In the genomic region with DNA sequence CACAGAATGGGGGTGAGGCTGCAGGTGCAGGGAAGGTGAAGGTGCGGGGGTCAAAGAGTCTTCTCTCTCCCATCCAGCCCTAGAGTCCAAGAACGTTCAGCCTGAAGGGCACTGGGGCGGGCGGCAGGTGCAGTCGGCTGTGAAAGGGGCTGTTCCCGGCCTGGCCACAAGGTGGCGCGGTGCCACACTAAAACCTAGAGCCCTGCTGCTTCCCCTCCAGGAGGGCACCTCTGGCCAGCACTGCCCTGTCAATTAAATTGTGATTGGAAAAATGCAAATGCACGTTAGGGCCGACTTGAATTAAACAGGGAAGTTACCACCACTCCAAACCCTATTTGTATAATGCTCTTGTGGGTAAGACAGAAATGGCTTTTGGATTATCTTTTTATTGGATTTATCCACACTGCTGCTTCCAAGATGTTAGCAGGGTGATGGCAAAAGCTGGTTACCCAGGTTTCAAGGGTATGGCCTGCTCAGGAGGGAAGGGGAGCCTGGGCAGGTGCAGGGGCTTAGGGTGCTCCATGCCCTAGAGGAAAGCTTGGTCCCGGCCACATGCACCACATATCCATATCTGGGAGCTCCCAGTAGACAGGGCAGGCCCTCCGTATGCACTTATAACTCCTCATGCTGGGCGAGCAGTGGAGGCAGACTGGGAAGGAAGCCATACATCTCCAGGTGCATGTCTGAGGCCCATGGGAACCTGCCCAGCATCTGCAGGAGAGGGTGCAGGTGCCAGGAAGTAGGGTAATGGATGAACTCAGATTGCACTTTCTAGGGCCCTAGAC, we compare ENCODE assay signal across 8 cellular contexts.
DNase-seq lines count a peak whose midpoint lies in the region; ATAC-seq and TF ChIP-seq lines count a peak whose summit lies in the region.

No MANE protein-coding gene starts in this region.

- no TSS peak for BruUV-seq in Panc1 (replicated peaks; lab: Mats Ljungman, UMichigan)

- H3K4me1 ChIP-seq in Panc1 (ENCODE audit: control insufficient read depth, insufficient read depth, low read length): peaks cover 4% of the 10 kb centered on the region; the same call in 1 of the 2 replicates

- H3K27ac Mint-ChIP-seq in activated T-cell treated with anti-CD3 and anti-CD28 coated beads, Interleukin-2, amount 50 U/mL, for 72 hours: no peak overlapping the region
- no peak overlapping the region for H3K27ac Mint-ChIP-seq in neural crest cell (ENCODE audit: unreplicated experiment)
- no peak overlapping the region for H3K27ac Mint-ChIP-seq in stimulated activated naive CD8-positive, alpha-beta T cell treated with anti-CD3 and anti-CD28 coated beads, Interleukin-15, amount 100 ng/mL, for 72 hours

- peak; percentile 42 for DNase-seq in DMS153 treated with DMSO at 0.1 percent for 48 hours (lab: John Stamatoyannopoulos, UW; ENCODE audit: unreplicated experiment)
- DNase-seq in DMS153 (lab: John Stamatoyannopoulos, UW): no peak
- peak; percentile 83 for DNase-seq in KBM-7
- DNase-seq in Panc1 (ENCODE audit: low read depth, low spot score): peak; percentile 32
- DNase-seq in activated T-cell treated with anti-CD3 and anti-CD28 coated beads, Interleukin-2, amount 50 U/mL, for 72 hours: peak; percentile 70 to 82
- peak; percentile 51 for DNase-seq in fibroblast of peridontal ligament (ENCODE audit: extremely low read depth)
- DNase-seq in neural crest cell (ENCODE audit: low read depth, low spot score): peak; percentile 85
- DNase-seq in stimulated activated naive CD8-positive, alpha-beta T cell treated with anti-CD3 and anti-CD28 coated beads, Interleukin-15, amount 100 ng/mL, for 72 hours: peak; percentile 68 to 78

- no peaks in the 10 kb centered on the region for H3K36me3 ChIP-seq in Panc1 (ENCODE audit: control insufficient read depth, insufficient read depth, low read length)

- H3K27ac ChIP-seq in Panc1 (ENCODE audit: low read length): no peak overlapping the region

- intact Hi-C loops in Panc1 (cut with micrococcal nuclease; ENCODE audit: unreplicated experiment): loop anchor here (1.0 to 5.0 kb wide), 2 partner anchors 160 to 228 kb away; no protein-coding TSS in a partner anchor

- CTCF ChIA-PET in Panc1 (lab: Charles Lee): interaction anchor here (0.6 to 1.4 kb wide), 5 partner anchors 23 to 178 kb away, joined by 3 to 7 read pairs (median 3); a partner anchor contains a TSS

- no peaks in the 10 kb centered on the region for H3K36me3 Mint-ChIP-seq in activated T-cell treated with anti-CD3 and anti-CD28 coated beads, Interleukin-2, amount 50 U/mL, for 72 hours (ENCODE audit: insufficient read depth in 2 of 2)
- H3K36me3 Mint-ChIP-seq in neural crest cell (ENCODE audit: low read depth): no peaks in the 10 kb centered on the region

- POLR2A ChIA-PET in Panc1 (lab: Charles Lee): no interaction called here

- no peaks in the 10 kb centered on the region for H3K4me1 Mint-ChIP-seq in activated T-cell treated with anti-CD3 and anti-CD28 coated beads, Interleukin-2, amount 50 U/mL, for 72 hours (ENCODE audit: low read depth)
- no peaks in the 10 kb centered on the region for H3K4me1 Mint-ChIP-seq in neural crest cell
- H3K4me1 Mint-ChIP-seq in stimulated activated naive CD8-positive, alpha-beta T cell treated with anti-CD3 and anti-CD28 coated beads, Interleukin-15, amount 100 ng/mL, for 72 hours: no peaks in the 10 kb centered on the region

- no peaks in the 10 kb centered on the region for H3K9me3 Mint-ChIP-seq in activated T-cell treated with anti-CD3 and anti-CD28 coated beads, Interleukin-2, amount 50 U/mL, for 72 hours
- no peaks in the 10 kb centered on the region for H3K9me3 Mint-ChIP-seq in neural crest cell
- no peaks in the 10 kb centered on the region for H3K9me3 Mint-ChIP-seq in stimulated activated naive CD8-positive, alpha-beta T cell treated with anti-CD3 and anti-CD28 coated beads, Interleukin-15, amount 100 ng/mL, for 72 hours

- TF ChIP-seq CTCF in Panc1 (IDR thresholded peaks at IDR 0.05): peak; percentile 99
- TF ChIP-seq CTCF in neural crest cell (conservative IDR thresholded peaks at IDR 0.05): peak; percentile 96

- H3K4me3 ChIP-seq in Panc1 (ENCODE audit: low read depth in 2 of 2, low read length in 2 of 2): no peak overlapping the region

- H3K4me3 Mint-ChIP-seq in activated T-cell treated with anti-CD3 and anti-CD28 coated beads, Interleukin-2, amount 50 U/mL, for 72 hours: no peak overlapping the region
- no peak overlapping the region for H3K4me3 Mint-ChIP-seq in neural crest cell
- no peak overlapping the region for H3K4me3 Mint-ChIP-seq in stimulated activated naive CD8-positive, alpha-beta T cell treated with anti-CD3 and anti-CD28 coated beads, Interleukin-15, amount 100 ng/mL, for 72 hours

- 0 out of 2 replicates have a peak, but pooled peaks cover 2% of the 10 kb centered on the region for H3K27me3 ChIP-seq in Panc1 (ENCODE audit: control insufficient read depth, insufficient read depth, low read length)

- ATAC-seq in Panc1: peak; percentile 93
- peak; percentile 73 to 79 for ATAC-seq in activated T-cell treated with anti-CD3 and anti-CD28 coated beads, Interleukin-2, amount 50 U/mL, for 72 hours (replicated peaks in 1 of 2)
- peak; percentile 65 for ATAC-seq in stimulated activated naive CD8-positive, alpha-beta T cell treated with anti-CD3 and anti-CD28 coated beads, Interleukin-15, amount 100 ng/mL, for 72 hours

- H3K9me3 ChIP-seq in Panc1 (ENCODE audit: control insufficient read depth, insufficient read depth, low read depth, low read length): no peaks in the 10 kb centered on the region

- no peaks in the 10 kb centered on the region for H3K27me3 Mint-ChIP-seq in activated T-cell treated with anti-CD3 and anti-CD28 coated beads, Interleukin-2, amount 50 U/mL, for 72 hours (ENCODE audit: low read depth)
- no peaks in the 10 kb centered on the region for H3K27me3 Mint-ChIP-seq in neural crest cell (ENCODE audit: low read depth)
- H3K27me3 Mint-ChIP-seq in stimulated activated naive CD8-positive, alpha-beta T cell treated with anti-CD3 and anti-CD28 coated beads, Interleukin-15, amount 100 ng/mL, for 72 hours: peaks cover 11% of the 10 kb centered on the region

- in situ Hi-C loops in KBM-7 (cut with MboI; ENCODE audit: low pct_unique_long_range_greater_than_20kb, low sequenced_read_pairs) (no loop called here), Panc1 (cut with HindIII; ENCODE audit: low pct_unique_long_range_greater_than_20kb, low sequenced_read_pairs) (no loop called here)
